ENCODE assay signal across 8 cellular contexts in genomic region chr20:47785321-47785899, GRCh38. TPM values are rescaled to one million over a fixed set of nuclear protein-coding genes. Genes with fewer than 3 reads are reported as not detected.
DNase-seq lines count a peak whose midpoint lies in the region; TF ChIP-seq lines count a peak whose summit lies in the region.

Gene SULF2, minus strand, starts transcription at chr20:47785481. Its CDS starts 28,118 bp downstream, at chr20:47757363.

- H3K27ac ChIP-seq in ascending aorta, result peak within 1 kb of the TSS; percentile 82 to 89

- CTCF ChIA-PET in activated CD4-positive, alpha-beta T cell treated with anti-CD3 and anti-CD28 coated beads, Interleukin-2, amount 10 ng/mL, durations not matched to agents 7 days and 5 days (lab: Charles Lee), result no interaction called here

- peak within 1 kb of the TSS; percentile 47 for H3K9ac ChIP-seq in iPS-15b (ENCODE audit: low read depth, low read length)

- H3K27me3 Mint-ChIP-seq in activated CD4-positive, alpha-beta T cell treated with anti-CD3 and anti-CD28 coated beads, Interleukin-2, amount 10 ng/mL, durations not matched to agents 7 days and 5 days, result peaks cover 60% of the 10 kb centered on the region

- peaks cover 11% of the 10 kb centered on the region for H3K4me1 Mint-ChIP-seq in activated CD4-positive, alpha-beta T cell treated with anti-CD3 and anti-CD28 coated beads, Interleukin-2, amount 10 ng/mL, durations not matched to agents 7 days and 5 days

- peaks cover 0 to 9% of the 10 kb centered on the region in 2 donors for H3K4me1 ChIP-seq in ascending aorta
- H3K4me1 ChIP-seq in iPS-15b (ENCODE audit: control insufficient read depth, insufficient read depth, low read length), result peaks cover 2% of the 10 kb centered on the region

- POLR2A ChIA-PET in activated CD4-positive, alpha-beta T cell treated with anti-CD3 and anti-CD28 coated beads, Interleukin-2, amount 10 ng/mL, durations not matched to agents 7 days and 5 days (lab: Charles Lee), result no interaction called here

- no peaks in the 10 kb centered on the region for H3K36me3 ChIP-seq in ascending aorta
- H3K36me3 ChIP-seq in iPS-15b (ENCODE audit: control insufficient read depth, insufficient read depth, low read length), result no peaks in the 10 kb centered on the region

- no peaks in the 10 kb centered on the region for H3K9me3 Mint-ChIP-seq in activated CD4-positive, alpha-beta T cell treated with anti-CD3 and anti-CD28 coated beads, Interleukin-2, amount 10 ng/mL, durations not matched to agents 7 days and 5 days

- TF ChIP-seq CTCF in ascending aorta (IDR thresholded peaks at IDR 0.05), result no peak

- H3K27me3 ChIP-seq in ascending aorta, result no peaks in the 10 kb centered on the region
- H3K27me3 ChIP-seq in iPS-15b (ENCODE audit: control insufficient read depth, insufficient read depth, low read length), result peaks cover 34% of the 10 kb centered on the region

- DNase-seq in activated CD4-positive, alpha-beta T cell treated with anti-CD3 and anti-CD28 coated beads, Interleukin-2, amount 10 ng/mL, durations not matched to agents 7 days and 5 days, result no peak
- no peak for DNase-seq in activated CD4-positive, alpha-beta T cell treated with anti-CD3 and anti-CD28 coated beads for 4 hours
- DNase-seq in ascending aorta (ENCODE audit: low spot score in 2 of 2) (no peak), skeletal muscle cell (ENCODE audit: low read depth) (no peak), middle frontal gyrus (ENCODE audit: extremely low spot score, low spot score) (no peak), pons (ENCODE audit: low spot score) (no peak)
- no peak for DNase-seq in stimulated activated naive CD4-positive, alpha-beta T cell (lab: John Stamatoyannopoulos, UW)

- no peak within 1 kb of the TSS for H3K27ac Mint-ChIP-seq in activated CD4-positive, alpha-beta T cell treated with anti-CD3 and anti-CD28 coated beads, Interleukin-2, amount 10 ng/mL, durations not matched to agents 7 days and 5 days

- intact Hi-C loops in ascending aorta (cut with DNase I), result loop anchor here (5.0 to 10.0 kb wide), 2 partner anchors 58 to 1039 kb away; partner anchors contain the start of gene PREX1

- H3K4me3 ChIP-seq in ascending aorta, result peak within 1 kb of the TSS; percentile 73 to 74
- peak within 1 kb of the TSS; percentile 79 for H3K4me3 ChIP-seq in iPS-15b (ENCODE audit: low read depth, low read length)
- peak within 1 kb of the TSS; percentile 51 for H3K4me3 ChIP-seq in skeletal muscle cell (ENCODE audit: low read depth, low read length)

- H3K9me3 ChIP-seq in ascending aorta (no peaks in the 10 kb centered on the region), iPS-15b (ENCODE audit: control insufficient read depth, insufficient read depth, low read length) (no peaks in the 10 kb centered on the region)

- H3K36me3 Mint-ChIP-seq in activated CD4-positive, alpha-beta T cell treated with anti-CD3 and anti-CD28 coated beads, Interleukin-2, amount 10 ng/mL, durations not matched to agents 7 days and 5 days (ENCODE audit: low read depth), result no peaks in the 10 kb centered on the region

- peak within 1 kb of the TSS; percentile 51 for H3K4me3 Mint-ChIP-seq in activated CD4-positive, alpha-beta T cell treated with anti-CD3 and anti-CD28 coated beads, Interleukin-2, amount 10 ng/mL, durations not matched to agents 7 days and 5 days

RNA-seq across cellular contexts. Expression of gene SULF2, which starts in this region (rescaled TPM):
- under 1 TPM; 0.37 to 0.69 TPM for total RNA-seq in activated CD4-positive, alpha-beta T cell treated with anti-CD3 and anti-CD28 coated beads, Interleukin-2, amount 10 ng/mL, durations not matched to agents 7 days and 5 days
- 194 TPM for total RNA-seq in ascending aorta

Comparison
In these comparisons a context has a peak if more than half of its experiments do, and no peak if none do; other contexts are left out.
1. RNA of gene SULF2 (total RNA-seq): 194 TPM in ascending aorta (single experiment); 0.37 to 0.69 TPM in activated CD4-positive, alpha-beta T cell treated with anti-CD3 and anti-CD28 coated beads, Interleukin-2, amount 10 ng/mL, durations not matched to agents 7 days and 5 days; every median in the first group is over 100 times any median in the second.
2. Peak in every context shown above with its lines, with median percentiles within 50 percentile points of each other: H3K4me3 ChIP-seq.